11 cellular contexts compared by ENCODE assay signal in the genomic region with DNA sequence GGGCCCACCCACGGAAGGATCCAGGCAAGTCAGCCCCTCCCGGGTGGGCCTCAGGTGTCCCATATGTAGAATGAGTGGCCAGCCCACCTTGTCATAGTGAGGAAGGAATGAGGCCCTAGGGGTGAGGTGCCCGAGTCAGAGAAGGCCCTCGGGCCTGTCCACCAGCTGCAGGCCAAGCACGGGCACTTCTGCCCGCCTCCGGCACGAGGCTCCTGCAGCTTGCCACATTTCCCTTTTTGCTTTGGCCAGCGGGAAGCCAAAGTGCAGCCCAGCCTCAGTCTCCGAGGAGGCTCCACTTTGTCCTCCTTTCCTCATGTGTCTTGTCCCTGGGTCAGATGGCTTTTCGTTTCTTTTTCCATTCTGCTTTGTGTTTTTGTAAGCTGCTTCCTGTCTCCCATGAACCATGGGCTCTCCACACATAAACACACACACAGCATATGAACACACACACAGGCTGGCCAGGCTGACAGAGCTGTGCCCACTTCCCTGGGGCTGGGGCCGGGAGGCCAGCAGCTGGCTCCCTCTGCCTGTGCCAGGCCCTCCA.
DNase-seq lines count a peak whose midpoint lies in the region; ATAC-seq and TF ChIP-seq lines count a peak whose summit lies in the region.
"Had no signal": no experiment of that assay in that cellular context is flagged by ENCODE, and none has a peak within 500 bp of the region (broad histone marks: within the 10 kb centered on the region; RNA-seq: fewer than 3 reads in every experiment).

No MANE protein-coding gene starts in this region.

- H3K9me3 Mint-ChIP-seq in memory B cell, result no peaks in the 10 kb centered on the region

- H3K14ac ChIP-seq in IMR-90 (replicated peaks; ENCODE audit: low read depth, low read length), result peak overlapping the region; percentile 87

- peak overlapping the region; percentile 17; the same call in 2 of the 3 replicates for H2BK15ac ChIP-seq in IMR-90 (ENCODE audit: low read depth, low read length)

- peak overlapping the region; percentile 83 for H3K23ac ChIP-seq in IMR-90 (ENCODE audit: low read depth, low read length)

- ATAC-seq in IMR-90 (ENCODE audit: low read depth) (no peak), memory B cell (ENCODE audit: low read depth) (no peak)

- peak overlapping the region; percentile 50 for H4K5ac ChIP-seq in IMR-90 (ENCODE audit: low read depth, low read length)

- CTCF ChIA-PET in IMR-90 (lab: Yijun Ruan, JAX), result no interaction called here

- H2BK120ac ChIP-seq in IMR-90 (ENCODE audit: low read depth, low read length), result peak overlapping the region; percentile 86

- peak overlapping the region; percentile 17 for H3K4me2 ChIP-seq in IMR-90 (ENCODE audit: low read depth, low read length)

- peak overlapping the region; percentile 52 for H2BK20ac ChIP-seq in IMR-90 (ENCODE audit: low read depth, low read length)

- no peak for TF ChIP-seq POLR2A in IMR-90 (IDR thresholded peaks at IDR 0.05; ENCODE audit: low read depth, low read length)
- TF ChIP-seq POLR2A in tibial nerve (IDR thresholded peaks at IDR 0.05), result no peak

- peak; percentile 65 for DNase-seq in IMR-90
- no peak for DNase-seq in colonic mucosa
- no peak for DNase-seq in memory B cell (ENCODE audit: low spot score in 2 of 2)
- no peak for DNase-seq in tibial nerve (ENCODE audit: low spot score in 2 of 2)
- DNase-seq in RPMI8226, result no peak
- no peak for DNase-seq in SK-N-DZ (ENCODE audit: low spot score)
- no peak for DNase-seq in cerebellar nuclear complex (lab: John Stamatoyannopoulos, UW)
- no peak for DNase-seq in NCI-H1048 (lab: John Stamatoyannopoulos, UW)
- DNase-seq: activated CD4-positive, CD25-positive, alpha-beta regulatory T cell; activated gamma-delta T cell treated with Interleukin-2 at 50 U/mL for 16 hours; NCI-H187 treated with DMSO at 0.1 percent for 48 hours had no signal

- no peaks in the 10 kb centered on the region for H3K4me1 Mint-ChIP-seq in memory B cell

- no peaks in the 10 kb centered on the region for H3K27me3 Mint-ChIP-seq in memory B cell

- peak overlapping the region; percentile 88 for H2AK5ac ChIP-seq in IMR-90 (ENCODE audit: low read depth, low read length)

- peaks cover 22% of the 10 kb centered on the region for H3K36me3 Mint-ChIP-seq in memory B cell

- TF ChIP-seq EP300 in tibial nerve (IDR thresholded peaks at IDR 0.05), result no peak

- H3K9me3 ChIP-seq in IMR-90 (ENCODE audit: control insufficient read depth, insufficient read depth, low read length), result no peaks in the 10 kb centered on the region
- H3K9me3 ChIP-seq in colonic mucosa, result no peaks in the 10 kb centered on the region
- peaks cover 0 to 7% (median 0%) of the 10 kb centered on the region in 4 donors for H3K9me3 ChIP-seq in tibial nerve

- H3K79me1 ChIP-seq in IMR-90 (ENCODE audit: low read depth in 1 of 2, low read length in 2 of 2), result peaks cover 29 to 83% of the 10 kb centered on the region in 2 experiments; a peak in 3 of 4 replicates

- peak overlapping the region; percentile 93 for H2AK9ac ChIP-seq in IMR-90 (replicated peaks; ENCODE audit: low read depth, low read length, poor library complexity)

- H3K36me3 ChIP-seq in IMR-90 (ENCODE audit: control insufficient read depth, insufficient read depth, low read length) (peaks cover 78% of the 10 kb centered on the region), colonic mucosa (no peaks in the 10 kb centered on the region), tibial nerve (peaks cover 0 to 84% (median 4%) of the 10 kb centered on the region in 3 donors)

- H4K91ac ChIP-seq in IMR-90 (ENCODE audit: insufficient read depth, low read depth, low read length), result peak overlapping the region; percentile 95

- in situ Hi-C loops in IMR-90 (cut with MboI; ENCODE audit: low sequenced_read_pairs), result no loop called here

- peaks cover 20% of the 10 kb centered on the region for H3K4me1 ChIP-seq in IMR-90 (ENCODE audit: control insufficient read depth, insufficient read depth, low read length)
- no peaks in the 10 kb centered on the region for H3K4me1 ChIP-seq in colonic mucosa
- peaks cover 0 to 21% (median 10%) of the 10 kb centered on the region in 4 donors for H3K4me1 ChIP-seq in tibial nerve

- peak overlapping the region; percentile 97 for H3K4ac ChIP-seq in IMR-90 (ENCODE audit: low read depth, low read length)

- 0 out of 2 replicates have a peak, but pooled peaks cover 4% of the 10 kb centered on the region for H3K9me1 ChIP-seq in IMR-90 (ENCODE audit: insufficient read depth, low read length)

- POLR2A ChIA-PET in IMR-90 (lab: Charles Lee; ENCODE audit: unreplicated experiment), result no interaction called here

- H4K8ac ChIP-seq in IMR-90 (ENCODE audit: low read depth in 2 of 2, low read length in 2 of 2), result peak overlapping the region; percentile 42 to 84; a peak in 3 of 4 replicates

- H3K27me3 ChIP-seq in IMR-90 (ENCODE audit: control insufficient read depth, insufficient read depth, low read length) (no peaks in the 10 kb centered on the region), colonic mucosa (no peaks in the 10 kb centered on the region), tibial nerve (no peaks in the 10 kb centered on the region)

- peak overlapping the region; percentile 93 for H2BK5ac ChIP-seq in IMR-90 (ENCODE audit: low read depth, low read length, poor library complexity, severe bottlenecking)

- H3K27ac Mint-ChIP-seq in memory B cell, result peak overlapping the region; percentile 63

- dilution Hi-C loops in IMR-90 (cut with HindIII; ENCODE audit: low sequenced_read_pairs, unreplicated experiment), result no loop called here

- no peak overlapping the region for H3K4me3 Mint-ChIP-seq in memory B cell

- H3K18ac ChIP-seq in IMR-90 (ENCODE audit: low read depth, low read length), result peak overlapping the region; percentile 49

- no peak overlapping the region for H3K4me3 ChIP-seq in IMR-90 (ENCODE audit: insufficient read depth, low read depth, low read length)
- H3K4me3 ChIP-seq in colonic mucosa, result no peak overlapping the region
- H3K4me3 ChIP-seq in tibial nerve, result no peak overlapping the region

- H3K56ac ChIP-seq in IMR-90 (ENCODE audit: extremely low read depth, insufficient read depth, low read length), result peak overlapping the region; percentile 83

- intact Hi-C loops in IMR-90 (cut with micrococcal nuclease), result loop anchor here (2.0 kb wide), 2 partner anchors 84 to 216 kb away; no protein-coding TSS in a partner anchor
- intact Hi-C loops in colonic mucosa (cut with DNase I), result no loop called here

- no peak for TF ChIP-seq CTCF in IMR-90 (conservative IDR thresholded peaks at IDR 0.05; ENCODE audit: low read depth, low read length)
- TF ChIP-seq CTCF in colonic mucosa (IDR thresholded peaks at IDR 0.05), result no peak
- no peak for TF ChIP-seq CTCF in tibial nerve (IDR thresholded peaks at IDR 0.05)

- no peak for TF ChIP-seq RAD21 in IMR-90 (IDR thresholded peaks at IDR 0.05; ENCODE audit: low read length)

- BruUV-seq in IMR-90 (replicated peaks; lab: Mats Ljungman, UMichigan), result no TSS peak

- H3K9ac ChIP-seq in IMR-90 (ENCODE audit: low read depth, low read length), result peak overlapping the region; percentile 25
- H3K9ac ChIP-seq in colonic mucosa (ENCODE audit: low read depth in 2 of 2, low read length in 2 of 2), result no peak overlapping the region

- peaks cover 11% of the 10 kb centered on the region for H4K20me1 ChIP-seq in IMR-90 (ENCODE audit: insufficient read depth, low read length)

- peak overlapping the region; percentile 75 for H2AFZ ChIP-seq in IMR-90 (replicated peaks; ENCODE audit: low read length, poor library complexity)

- WGBS in IMR-90 (ENCODE audit: extremely low coverage in 2 of 2, insufficient read length in 1 of 2), 2 experiments, result no CpG with 5 or more reads among the region's 12 CpGs
- WGBS in tibial nerve, 2 donors, result 66 to 70% methylated on average over 12 of the region's 12 CpGs

- H3K27ac ChIP-seq in IMR-90 (ENCODE audit: insufficient read depth, low read length), result peak overlapping the region; percentile 91
- peak overlapping the region; percentile 44 for H3K27ac ChIP-seq in colonic mucosa
- H3K27ac ChIP-seq in tibial nerve, result peak overlapping the region; percentile 43 to 90 (median 64)

TF ChIP-seq in IMR-90, 13 proteins besides CTCF, POLR2A, EP300 and RAD21:
- TF ChIP-seq USF2 (IDR thresholded peaks at IDR 0.05; ENCODE audit: low read depth, low read length) (no peak), MXI1 (IDR thresholded peaks at IDR 0.05; ENCODE audit: borderline replicate concordance, low read depth, low read length) (no peak), CHD1 (IDR thresholded peaks at IDR 0.05; ENCODE audit: low read depth, low read length) (no peak), CEBPB (IDR thresholded peaks at IDR 0.05; ENCODE audit: low read depth, low read length) (no peak), RFX5 (IDR thresholded peaks at IDR 0.05; ENCODE audit: low read depth, low read length) (no peak), MAFK (IDR thresholded peaks at IDR 0.05; ENCODE audit: low read depth, low read length) (no peak), MAZ (IDR thresholded peaks at IDR 0.05; ENCODE audit: borderline replicate concordance, low read depth, low read length) (no peak), FOS (IDR thresholded peaks at IDR 0.05; ENCODE audit: low read depth, low read length) (no peak), SMC3 (IDR thresholded peaks at IDR 0.05; ENCODE audit: low read depth, low read length) (no peak), RCOR1 (IDR thresholded peaks at IDR 0.05; ENCODE audit: insufficient replicate concordance, low read length) (no peak), BHLHE40 (IDR thresholded peaks at IDR 0.05; ENCODE audit: low read depth, low read length) (no peak), NFE2L2 (IDR thresholded peaks at IDR 0.05; ENCODE audit: low read depth, low read length) (no peak)
- TF ChIP-seq, protein P1, sequence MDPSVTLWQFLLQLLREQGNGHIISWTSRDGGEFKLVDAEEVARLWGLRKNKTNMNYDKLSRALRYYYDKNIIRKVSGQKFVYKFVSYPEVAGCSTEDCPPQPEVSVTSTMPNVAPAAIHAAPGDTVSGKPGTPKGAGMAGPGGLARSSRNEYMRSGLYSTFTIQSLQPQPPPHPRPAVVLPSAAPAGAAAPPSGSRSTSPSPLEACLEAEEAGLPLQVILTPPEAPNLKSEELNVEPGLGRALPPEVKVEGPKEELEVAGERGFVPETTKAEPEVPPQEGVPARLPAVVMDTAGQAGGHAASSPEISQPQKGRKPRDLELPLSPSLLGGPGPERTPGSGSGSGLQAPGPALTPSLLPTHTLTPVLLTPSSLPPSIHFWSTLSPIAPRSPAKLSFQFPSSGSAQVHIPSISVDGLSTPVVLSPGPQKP (IDR thresholded peaks at IDR 0.05; ENCODE audit: borderline replicate concordance, low read depth, low read length), result no peak
TF ChIP-seq in IMR-90: peak in this region for 0.
